8 cellular contexts compared by ENCODE assay signal in genomic region chr12:19008102-19008501, GRCh38.
"Had no signal": no experiment of that assay in that cellular context is flagged by ENCODE, and none has a peak within 500 bp of the region (broad histone marks: within the 10 kb centered on the region; RNA-seq: fewer than 3 reads in every experiment).

No MANE protein-coding gene starts in this region.

- FAIRE-seq: G401.6, GM12878, GM12891, GM12892, GM18507, GM19239 had no signal

- ATAC-seq: GM12878 had no signal

- DNase-seq: GDM1, GF-D8 had no signal

- H3K4me3 ChIP-seq: GM12878 had no signal
